ENCODE assay signal across 10 cellular contexts in the genomic region with DNA sequence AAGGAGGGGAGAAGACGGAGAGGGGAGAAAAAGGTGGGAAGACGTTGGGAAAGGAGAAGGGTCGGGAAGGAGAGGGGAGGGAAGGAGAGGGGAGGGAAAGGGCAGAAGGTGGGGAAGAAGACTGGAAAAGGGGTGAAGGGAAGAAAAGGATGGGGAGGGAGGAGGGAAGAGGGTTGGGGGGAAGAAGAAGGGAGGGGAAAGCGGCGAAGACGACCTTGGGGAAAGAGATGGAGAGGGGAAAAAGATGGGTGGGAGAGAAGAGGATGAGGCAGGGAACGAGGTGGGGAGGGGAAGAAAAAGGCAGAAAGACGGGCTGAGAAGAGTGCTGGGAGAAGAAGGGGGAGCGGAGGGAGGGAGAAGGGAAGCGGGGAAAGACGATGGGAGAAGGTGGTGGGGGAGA. TPM values are rescaled to one million over a fixed set of nuclear protein-coding genes. Genes with fewer than 3 reads are reported as not detected.
DNase-seq lines count a peak whose midpoint lies in the region; ATAC-seq and TF ChIP-seq lines count a peak whose summit lies in the region.
"Not testable (repeated sequence)": the region's sequence is repeated elsewhere in the genome, so short reads cannot be mapped to it uniquely, and the experiment has no call there.
"Had no signal": no experiment of that assay in that cellular context is flagged by ENCODE, and none has a peak within 500 bp of the region (broad histone marks: within the 10 kb centered on the region; RNA-seq: fewer than 3 reads in every experiment).

No MANE protein-coding gene starts in this region.

- intact Hi-C loops in CD4-positive, alpha-beta memory T cell (cut with micrococcal nuclease) = not testable (repeated sequence)

- POLR2A ChIA-PET in CD4-positive, alpha-beta memory T cell (lab: Charles Lee; ENCODE audit: partially characterized antibody) = not testable (repeated sequence)

- not testable (repeated sequence) for TF ChIP-seq CTCF in HL-60 (IDR thresholded peaks at IDR 0.05; ENCODE audit: insufficient read depth, low read length); neural progenitor cell (IDR thresholded peaks at IDR 0.05)

- not testable (repeated sequence) for ATAC-seq in activated naive CD4-positive, alpha-beta T cell treated with anti-CD3 and anti-CD28 coated beads, Interleukin-2, amount 50 U/mL, for 72 hours; effector memory CD8-positive, alpha-beta T cell (replicated peaks); stimulated activated naive CD8-positive, alpha-beta T cell treated with anti-CD3 and anti-CD28 coated beads, Interleukin-15, amount 100 ng/mL, for 72 hours

- not testable (repeated sequence) for DNase-seq in CD4-positive, alpha-beta memory T cell; HL-60 (ENCODE audit: low read depth in 1 of 2, low spot score in 1 of 2); activated naive CD4-positive, alpha-beta T cell treated with anti-CD3 and anti-CD28 coated beads, Interleukin-2, amount 50 U/mL, for 72 hours (ENCODE audit: low spot score in 2 of 2); effector memory CD8-positive, alpha-beta T cell; stimulated activated naive CD8-positive, alpha-beta T cell treated with anti-CD3 and anti-CD28 coated beads, Interleukin-15, amount 100 ng/mL, for 72 hours
- DNase-seq in neural progenitor cell (ENCODE audit: low spot score) = peak; percentile 8

- H2AFZ ChIP-seq in neural progenitor cell (replicated peaks) = not testable (repeated sequence)

- H3K27ac Mint-ChIP-seq in CD4-positive, alpha-beta memory T cell = peak overlapping the region in 4 of 7 donors; percentile 10 to 81 (median 67)
- not testable (repeated sequence) for H3K27ac Mint-ChIP-seq in T-helper 1 cell treated with Interleukin-12 subunit alpha and Interleukin-12 subunit beta and Interleukin-4 antibody, amounts not matched to agents 30 μg/mL and 1 μg/mL, for 36 hours
- H3K27ac Mint-ChIP-seq in activated naive CD4-positive, alpha-beta T cell treated with anti-CD3 and anti-CD28 coated beads, Interleukin-2, amount 50 U/mL, for 72 hours = peak overlapping the region; percentile 50 to 87
- peak overlapping the region; percentile 26 to 87 for H3K27ac Mint-ChIP-seq in effector memory CD8-positive, alpha-beta T cell
- peak overlapping the region; percentile 82 for H3K27ac Mint-ChIP-seq in neural progenitor cell
- H3K27ac Mint-ChIP-seq in stimulated activated naive CD8-positive, alpha-beta T cell treated with anti-CD3 and anti-CD28 coated beads, Interleukin-15, amount 100 ng/mL, for 72 hours = peak overlapping the region; percentile 90 to 93

- not testable (repeated sequence) for H3K4me3 ChIP-seq in CD4-positive, alpha-beta memory T cell (ENCODE audit: low read length in 2 of 2)
- peak overlapping the region; percentile 24 for H3K4me3 ChIP-seq in HL-60 (replicated peaks; ENCODE audit: insufficient read depth, low read length)
- H3K4me3 ChIP-seq in iPS-11a (ENCODE audit: low read depth, low read length) = peak overlapping the region; percentile 17
- peak overlapping the region; percentile 56 for H3K4me3 ChIP-seq in neural progenitor cell

- peak overlapping the region; percentile 75 for H3K4me2 ChIP-seq in neural progenitor cell

- H3K9ac ChIP-seq in neural progenitor cell = not testable (repeated sequence)

- H3K27me3 Mint-ChIP-seq in CD4-positive, alpha-beta memory T cell; T-helper 1 cell treated with Interleukin-12 subunit alpha and Interleukin-12 subunit beta and Interleukin-4 antibody, amounts not matched to agents 30 μg/mL and 1 μg/mL, for 36 hours (ENCODE audit: low read depth); effector memory CD8-positive, alpha-beta T cell; neural progenitor cell (ENCODE audit: insufficient read depth, low read depth); stimulated activated naive CD8-positive, alpha-beta T cell treated with anti-CD3 and anti-CD28 coated beads, Interleukin-15, amount 100 ng/mL, for 72 hours: not testable (repeated sequence)

- CTCF ChIA-PET in CD4-positive, alpha-beta memory T cell (lab: Charles Lee; ENCODE audit: partially characterized antibody) = not testable (repeated sequence)

- not testable (repeated sequence) for H3K9me3 Mint-ChIP-seq in CD4-positive, alpha-beta memory T cell; T-helper 1 cell treated with Interleukin-12 subunit alpha and Interleukin-12 subunit beta and Interleukin-4 antibody, amounts not matched to agents 30 μg/mL and 1 μg/mL, for 36 hours; activated naive CD4-positive, alpha-beta T cell treated with anti-CD3 and anti-CD28 coated beads, Interleukin-2, amount 50 U/mL, for 72 hours; effector memory CD8-positive, alpha-beta T cell; neural progenitor cell; stimulated activated naive CD8-positive, alpha-beta T cell treated with anti-CD3 and anti-CD28 coated beads, Interleukin-15, amount 100 ng/mL, for 72 hours

- H3K9me3 ChIP-seq in CD4-positive, alpha-beta memory T cell (ENCODE audit: control insufficient read depth in 1 of 2, low read length in 2 of 2); neural progenitor cell (ENCODE audit: low read depth): not testable (repeated sequence)

- H3K79me2 ChIP-seq in neural progenitor cell (ENCODE audit: low read depth) = not testable (repeated sequence)

- H3K36me3 Mint-ChIP-seq in CD4-positive, alpha-beta memory T cell; T-helper 1 cell treated with Interleukin-12 subunit alpha and Interleukin-12 subunit beta and Interleukin-4 antibody, amounts not matched to agents 30 μg/mL and 1 μg/mL, for 36 hours (ENCODE audit: low read depth); activated naive CD4-positive, alpha-beta T cell treated with anti-CD3 and anti-CD28 coated beads, Interleukin-2, amount 50 U/mL, for 72 hours; effector memory CD8-positive, alpha-beta T cell (ENCODE audit: insufficient read depth); neural progenitor cell: not testable (repeated sequence)

- H4K20me1 ChIP-seq in neural progenitor cell (ENCODE audit: low read depth) = not testable (repeated sequence)

- not testable (repeated sequence) for H3F3A ChIP-seq in neural progenitor cell (ENCODE audit: low read depth)

- not testable (repeated sequence) for H3K27ac ChIP-seq in CD4-positive, alpha-beta memory T cell (ENCODE audit: low read depth, low read length); HL-60 (replicated peaks); neural progenitor cell

- H3K4me1 Mint-ChIP-seq in CD4-positive, alpha-beta memory T cell = peaks cover 2 to 12% (median 9%) of the 10 kb centered on the region in 4 donors
- H3K4me1 Mint-ChIP-seq in T-helper 1 cell treated with Interleukin-12 subunit alpha and Interleukin-12 subunit beta and Interleukin-4 antibody, amounts not matched to agents 30 μg/mL and 1 μg/mL, for 36 hours (ENCODE audit: low read depth); effector memory CD8-positive, alpha-beta T cell (ENCODE audit: low read depth in 2 of 2); stimulated activated naive CD8-positive, alpha-beta T cell treated with anti-CD3 and anti-CD28 coated beads, Interleukin-15, amount 100 ng/mL, for 72 hours: not testable (repeated sequence)
- H3K4me1 Mint-ChIP-seq in neural progenitor cell = peaks cover 13% of the 10 kb centered on the region

- not testable (repeated sequence) for H3K4me1 ChIP-seq in CD4-positive, alpha-beta memory T cell (ENCODE audit: insufficient read depth, low read length); neural progenitor cell

- peak overlapping the region; percentile 20 to 84 (median 77) for H3K4me3 Mint-ChIP-seq in CD4-positive, alpha-beta memory T cell
- peak overlapping the region; percentile 85 for H3K4me3 Mint-ChIP-seq in T-helper 1 cell treated with Interleukin-12 subunit alpha and Interleukin-12 subunit beta and Interleukin-4 antibody, amounts not matched to agents 30 μg/mL and 1 μg/mL, for 36 hours
- peak overlapping the region; percentile 77 to 78 for H3K4me3 Mint-ChIP-seq in effector memory CD8-positive, alpha-beta T cell
- peak overlapping the region; percentile 89 for H3K4me3 Mint-ChIP-seq in neural progenitor cell
- peak overlapping the region; percentile 71 to 81 for H3K4me3 Mint-ChIP-seq in stimulated activated naive CD8-positive, alpha-beta T cell treated with anti-CD3 and anti-CD28 coated beads, Interleukin-15, amount 100 ng/mL, for 72 hours

- H3K36me3 ChIP-seq in CD4-positive, alpha-beta memory T cell (ENCODE audit: insufficient read depth, low read length); neural progenitor cell: not testable (repeated sequence)

- H3K27me3 ChIP-seq in CD4-positive, alpha-beta memory T cell (ENCODE audit: insufficient read depth, low read length); HL-60 (ENCODE audit: insufficient read depth, poor library complexity, severe bottlenecking); neural progenitor cell: not testable (repeated sequence)

RNA-seq across cellular contexts. Expression of gene CDRT15L2, which starts 46.3 kb away (rescaled TPM):
- total RNA-seq in CD4-positive, alpha-beta memory T cell = not detected
- not detected for polyA plus RNA-seq in CD4-positive, alpha-beta memory T cell
- total RNA-seq in activated naive CD4-positive, alpha-beta T cell treated with anti-CD3 and anti-CD28 coated beads, Interleukin-2, amount 50 U/mL, for 72 hours = not detected
- total RNA-seq in neural progenitor cell (ENCODE audit: low replicate concordance) = not detected in 2 replicates
- total RNA-seq: aorta, K562 had no signal
- polyA plus RNA-seq: aorta, K562 had no signal
